Comparison of ENCODE assay signal across 1 cellular context in the genomic region with DNA sequence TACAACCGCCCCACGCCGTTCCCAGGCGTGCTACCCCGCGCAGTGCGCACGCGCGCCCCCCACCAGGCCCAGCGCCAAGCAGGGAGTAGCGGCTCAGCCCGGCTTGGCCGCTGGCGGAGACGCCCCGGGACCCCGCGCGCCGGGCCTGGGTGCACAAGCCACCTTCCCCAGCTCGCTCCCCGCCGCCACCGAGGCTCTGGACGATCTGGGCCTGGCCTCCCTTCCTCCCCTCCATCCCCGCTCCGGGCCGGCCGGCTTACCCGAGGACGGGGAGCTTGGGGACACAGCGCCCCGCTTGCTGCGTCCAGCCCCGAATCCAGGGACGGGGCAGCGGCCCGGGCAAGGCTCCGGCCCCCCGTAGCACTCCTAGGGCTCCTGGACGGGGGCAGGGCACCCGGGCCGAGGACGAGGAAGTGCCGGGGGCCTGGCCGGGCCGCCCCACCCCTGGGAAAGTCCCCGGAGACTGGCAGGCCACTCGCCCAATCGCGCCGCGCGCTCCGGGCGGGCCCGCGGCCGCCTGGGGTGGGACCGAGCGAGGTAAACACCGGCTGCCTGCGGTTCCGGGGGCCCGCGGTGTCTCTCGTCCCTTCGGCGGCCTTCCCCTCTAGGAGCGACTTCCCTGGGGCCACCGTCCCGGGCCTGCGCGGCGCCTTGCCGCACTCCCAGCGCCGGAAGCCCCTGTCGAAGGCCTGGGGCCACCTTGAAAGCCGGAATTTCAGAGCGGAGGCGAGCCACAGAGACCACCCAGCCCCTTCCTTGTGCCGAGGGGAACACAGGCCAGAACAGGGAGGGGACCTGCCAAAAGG.
A peak's percentile ranks its signal among the peaks of the same experiment; 100 is the strongest.
TF ChIP-seq lines count a peak whose summit lies in the region.

A gene with protein sequence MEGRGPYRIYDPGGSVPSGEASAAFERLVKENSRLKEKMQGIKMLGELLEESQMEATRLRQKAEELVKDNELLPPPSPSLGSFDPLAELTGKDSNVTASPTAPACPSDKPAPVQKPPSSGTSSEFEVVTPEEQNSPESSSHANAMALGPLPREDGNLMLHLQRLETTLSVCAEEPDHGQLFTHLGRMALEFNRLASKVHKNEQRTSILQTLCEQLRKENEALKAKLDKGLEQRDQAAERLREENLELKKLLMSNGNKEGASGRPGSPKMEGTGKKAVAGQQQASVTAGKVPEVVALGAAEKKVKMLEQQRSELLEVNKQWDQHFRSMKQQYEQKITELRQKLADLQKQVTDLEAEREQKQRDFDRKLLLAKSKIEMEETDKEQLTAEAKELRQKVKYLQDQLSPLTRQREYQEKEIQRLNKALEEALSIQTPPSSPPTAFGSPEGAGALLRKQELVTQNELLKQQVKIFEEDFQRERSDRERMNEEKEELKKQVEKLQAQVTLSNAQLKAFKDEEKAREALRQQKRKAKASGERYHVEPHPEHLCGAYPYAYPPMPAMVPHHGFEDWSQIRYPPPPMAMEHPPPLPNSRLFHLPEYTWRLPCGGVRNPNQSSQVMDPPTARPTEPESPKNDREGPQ (minus strand): TSS at position 415 of the 806 bp plus-strand sequence. CDS start 15,939 bp downstream, outside the sequence.

TF ChIP-seq in K562, 482 proteins besides CTCF, POLR2A, EP300 and RAD21 (continued from another document and continues in another):
- TF ChIP-seq HMGXB4 (CRISPR knock-in tag; IDR thresholded peaks at IDR 0.05) (no peak; the same call in 1 of the 2 replicates), NR4A1 (CRISPR knock-in tag; IDR thresholded peaks at IDR 0.05) (no peak), NR4A1 (tag; IDR thresholded peaks at IDR 0.05) (no peak), CEBPG (CRISPR knock-in tag; IDR thresholded peaks at IDR 0.05) (no peak), CEBPG (tag; conservative IDR thresholded peaks at IDR 0.05 in 1 of 2, IDR thresholded peaks at IDR 0.05 in 1 of 2) (no peak), ESRRA (IDR thresholded peaks at IDR 0.05; ENCODE audit: borderline replicate concordance, low read depth) (peak; percentile 84), MGA (IDR thresholded peaks at IDR 0.05) (no peak; the same call in 1 of the 2 replicates), RFX5 (IDR thresholded peaks at IDR 0.05; ENCODE audit: low read depth, low read length) (no peak), THAP12 (CRISPR knock-in tag; IDR thresholded peaks at IDR 0.05) (no peak), ZNF507 (tag; conservative IDR thresholded peaks at IDR 0.05) (no peak), ETS2 (tag; IDR thresholded peaks at IDR 0.05; ENCODE audit: borderline replicate concordance, poor library complexity, severe bottlenecking) (no peak), CC2D1A (IDR thresholded peaks at IDR 0.05) (no peak), GMEB1 (CRISPR knock-in tag; IDR thresholded peaks at IDR 0.05) (peak; percentile 80), FOSL1 (tag; conservative IDR thresholded peaks at IDR 0.05) (no peak; the same call in 1 of the 2 replicates), PCBP2 (IDR thresholded peaks at IDR 0.05; ENCODE audit: low read depth, low read length, poor library complexity, severe bottlenecking) (no peak), CEBPZ (IDR thresholded peaks at IDR 0.05; ENCODE audit: borderline replicate concordance, low read depth, low read length) (no peak)
- TF ChIP-seq, protein P1, sequence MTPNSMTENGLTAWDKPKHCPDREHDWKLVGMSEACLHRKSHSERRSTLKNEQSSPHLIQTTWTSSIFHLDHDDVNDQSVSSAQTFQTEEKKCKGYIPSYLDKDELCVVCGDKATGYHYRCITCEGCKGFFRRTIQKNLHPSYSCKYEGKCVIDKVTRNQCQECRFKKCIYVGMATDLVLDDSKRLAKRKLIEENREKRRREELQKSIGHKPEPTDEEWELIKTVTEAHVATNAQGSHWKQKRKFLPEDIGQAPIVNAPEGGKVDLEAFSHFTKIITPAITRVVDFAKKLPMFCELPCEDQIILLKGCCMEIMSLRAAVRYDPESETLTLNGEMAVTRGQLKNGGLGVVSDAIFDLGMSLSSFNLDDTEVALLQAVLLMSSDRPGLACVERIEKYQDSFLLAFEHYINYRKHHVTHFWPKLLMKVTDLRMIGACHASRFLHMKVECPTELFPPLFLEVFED (CRISPR knock-in tag; conservative IDR thresholded peaks at IDR 0.05): no peak
- TF ChIP-seq, protein P2, sequence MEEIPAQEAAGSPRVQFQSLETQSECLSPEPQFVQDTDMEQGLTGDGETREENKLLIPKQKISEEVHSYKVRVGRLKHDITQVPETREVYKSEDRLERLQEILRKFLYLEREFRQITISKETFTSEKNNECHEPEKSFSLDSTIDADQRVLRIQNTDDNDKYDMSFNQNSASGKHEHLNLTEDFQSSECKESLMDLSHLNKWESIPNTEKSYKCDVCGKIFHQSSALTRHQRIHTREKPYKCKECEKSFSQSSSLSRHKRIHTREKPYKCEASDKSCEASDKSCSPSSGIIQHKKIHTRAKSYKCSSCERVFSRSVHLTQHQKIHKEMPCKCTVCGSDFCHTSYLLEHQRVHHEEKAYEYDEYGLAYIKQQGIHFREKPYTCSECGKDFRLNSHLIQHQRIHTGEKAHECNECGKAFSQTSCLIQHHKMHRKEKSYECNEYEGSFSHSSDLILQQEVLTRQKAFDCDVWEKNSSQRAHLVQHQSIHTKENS (CRISPR knock-in tag; IDR thresholded peaks at IDR 0.05): no peak
